Comparison of ENCODE assay signal across 12 cellular contexts in the genomic region with DNA sequence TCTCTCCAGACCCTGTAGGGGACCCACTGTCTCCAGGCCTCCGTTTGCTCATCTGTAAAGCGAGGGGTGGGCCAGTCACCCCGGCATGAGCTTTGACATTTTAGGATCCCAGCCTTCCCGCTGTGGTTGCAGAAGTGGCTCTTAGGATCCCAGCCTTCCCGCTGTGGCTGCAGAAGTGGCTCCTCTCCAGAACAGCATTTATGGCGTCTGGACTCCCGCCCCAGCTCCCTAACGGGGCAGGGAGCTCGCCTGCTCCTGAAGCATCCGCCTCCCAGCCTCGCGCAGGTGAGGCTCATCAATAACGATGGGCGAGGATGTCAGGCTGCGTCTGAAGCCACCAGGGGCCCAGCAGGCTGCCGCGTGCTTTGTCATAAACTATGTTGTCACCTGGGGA.
A peak's percentile ranks its signal among the peaks of the same experiment; 100 is the strongest.
DNase-seq lines count a peak whose midpoint lies in the region; FAIRE-seq and TF ChIP-seq lines count a peak whose summit lies in the region.
"Had no signal": no experiment of that assay in that cellular context is flagged by ENCODE, and none has a peak within 500 bp of the region (broad histone marks: within the 10 kb centered on the region; RNA-seq: fewer than 3 reads in every experiment).

No MANE protein-coding gene starts in this region.

- intact Hi-C loops in ascending aorta (cut with DNase I): loop anchor here (5.0 to 10.0 kb wide), 2 partner anchors 151 to 311 kb away; no protein-coding TSS in a partner anchor

- no peak overlapping the region for H3K4ac ChIP-seq in H9 (ENCODE audit: low read depth, low read length)

- H3K79me2 ChIP-seq in H9 (ENCODE audit: insufficient read depth, low read length) (no peaks in the 10 kb centered on the region), neural progenitor cell (ENCODE audit: low read depth) (no peaks in the 10 kb centered on the region)

- FAIRE-seq in H54 (lab: Jason Lieb, UNC): no peak
- FAIRE-seq: GM12892 had no signal

- H3K27me3 Mint-ChIP-seq in H9 (ENCODE audit: low read depth): peaks cover 86% of the 10 kb centered on the region
- H3K27me3 Mint-ChIP-seq in neural progenitor cell (ENCODE audit: insufficient read depth, low read depth): peaks cover 15% of the 10 kb centered on the region

- no peak overlapping the region for H4K91ac ChIP-seq in H9 (ENCODE audit: insufficient read length, low read depth, low read length)

- H3K9ac ChIP-seq in H9 (ENCODE audit: extremely low read depth, insufficient read length, low read length): no peak overlapping the region
- H3K9ac ChIP-seq in neural progenitor cell: no peak overlapping the region

- no peaks in the 10 kb centered on the region for H3K4me1 ChIP-seq in H9 (ENCODE audit: insufficient read depth, low read length)
- peaks cover 21 to 44% of the 10 kb centered on the region in 2 donors for H3K4me1 ChIP-seq in ascending aorta
- peaks cover 57% of the 10 kb centered on the region for H3K4me1 ChIP-seq in neural progenitor cell

- H2BK20ac ChIP-seq in H9 (ENCODE audit: low read depth, low read length, poor library complexity, severe bottlenecking): no peak overlapping the region

- H3K27ac ChIP-seq in H9 (ENCODE audit: insufficient read length, low read depth, low read length) (no peak overlapping the region), ascending aorta (peak overlapping the region; percentile 85 to 87), neural progenitor cell (no peak overlapping the region)

- H3F3A ChIP-seq in neural progenitor cell (ENCODE audit: low read depth): peaks cover 56% of the 10 kb centered on the region

- DNase-seq in COR-L47 (lab: John Stamatoyannopoulos, UW) (peak; percentile 58), H9 (peak; percentile 54), ascending aorta (ENCODE audit: low spot score in 2 of 2) (peak in 1 of 2 donors; percentile 64), neural progenitor cell (ENCODE audit: low spot score) (peak; percentile 38), ureter (ENCODE audit: low spot score) (no peak), T1000 (lab: John Stamatoyannopoulos, UW) (no peak), H54 (ENCODE audit: insufficient read length, low spot score) (no peak)
- DNase-seq in effector CD4-positive, alpha-beta T cell: no peak
- DNase-seq: activated naive CD4-positive, alpha-beta T cell treated with anti-CD3 and anti-CD28 coated beads, Interleukin-2, amount 10 ng/mL, durations not matched to agents 7 days and 5 days; CD8-positive, alpha-beta memory T cell; natural killer cell had no signal

- H2AK5ac ChIP-seq in H9 (ENCODE audit: insufficient read length, low read length): no peak overlapping the region

- H3K4me3 ChIP-seq in ascending aorta (peak overlapping the region in 1 of 2 donors; percentile 47), neural progenitor cell (no peak overlapping the region)

- peak overlapping the region in 1 of 2 experiments; percentile 66; a peak in 3 of 5 replicates for H3K4me3 Mint-ChIP-seq in H9
- H3K4me3 Mint-ChIP-seq in neural progenitor cell: no peak overlapping the region
- H3K4me3 Mint-ChIP-seq: activated naive CD4-positive, alpha-beta T cell treated with anti-CD3 and anti-CD28 coated beads, Interleukin-2, amount 10 ng/mL, durations not matched to agents 7 days and 5 days; CD8-positive, alpha-beta memory T cell; natural killer cell had no signal

- no peaks in the 10 kb centered on the region for H3K23me2 ChIP-seq in H9 (ENCODE audit: insufficient read length, low read depth, low read length, poor library complexity, severe bottlenecking)

- peaks cover 9 to 25% (median 17%) of the 10 kb centered on the region in 3 experiments; a peak in 6 of 7 replicates for H3K36me3 Mint-ChIP-seq in H9 (ENCODE audit: insufficient read depth in 1 of 3, low read depth in 3 of 3)
- peaks cover 4% of the 10 kb centered on the region for H3K36me3 Mint-ChIP-seq in neural progenitor cell

- no peak overlapping the region for H2AFZ ChIP-seq in H9 (ENCODE audit: low read length)
- no peak overlapping the region for H2AFZ ChIP-seq in neural progenitor cell (replicated peaks)

- H2BK120ac ChIP-seq in H9 (ENCODE audit: low read depth, low read length, poor library complexity, severe bottlenecking): no peak overlapping the region

- no peak overlapping the region for H3K27ac Mint-ChIP-seq in H9
- H3K27ac Mint-ChIP-seq in neural progenitor cell: peak overlapping the region; percentile 53
- H3K27ac Mint-ChIP-seq: activated naive CD4-positive, alpha-beta T cell treated with anti-CD3 and anti-CD28 coated beads, Interleukin-2, amount 10 ng/mL, durations not matched to agents 7 days and 5 days; natural killer cell had no signal

- H2BK12ac ChIP-seq in H9 (ENCODE audit: insufficient read length, low read depth, low read length): no peak overlapping the region

- no peaks in the 10 kb centered on the region for H3K79me1 ChIP-seq in H9 (ENCODE audit: insufficient read depth, low read depth, low read length, poor library complexity, severe bottlenecking)

- H3K36me3 ChIP-seq in ascending aorta (no peaks in the 10 kb centered on the region), neural progenitor cell (peaks cover 7% of the 10 kb centered on the region)

- H3K14ac ChIP-seq in H9 (ENCODE audit: insufficient read depth, low read length): no peak overlapping the region

- H2BK5ac ChIP-seq in H9 (ENCODE audit: insufficient read length, low read length): no peak overlapping the region

- TF ChIP-seq CTCF in H9 (conservative IDR thresholded peaks at IDR 0.05) (no peak), ascending aorta (IDR thresholded peaks at IDR 0.05) (no peak), neural progenitor cell (IDR thresholded peaks at IDR 0.05) (no peak)

- no peak overlapping the region for H4K8ac ChIP-seq in H9 (replicated peaks; ENCODE audit: insufficient read length, low read depth, low read length)

- H3K27me3 ChIP-seq in H9 (ENCODE audit: insufficient read depth, low read length): peaks cover 10% of the 10 kb centered on the region; the same call in 1 of the 2 replicates
- no peaks in the 10 kb centered on the region for H3K27me3 ChIP-seq in ascending aorta
- peaks cover 6% of the 10 kb centered on the region for H3K27me3 ChIP-seq in neural progenitor cell

- H4K20me1 ChIP-seq in H9 (ENCODE audit: control insufficient read depth, insufficient read depth, insufficient read length) (no peaks in the 10 kb centered on the region), neural progenitor cell (ENCODE audit: low read depth) (no peaks in the 10 kb centered on the region)

- TF ChIP-seq POLR2A in H54 (IDR thresholded peaks at IDR 0.05; ENCODE audit: low read depth, low read length): no peak

- H3K18ac ChIP-seq in H9 (ENCODE audit: insufficient read length, low read depth, low read length): no peak overlapping the region

- H3K9me3 Mint-ChIP-seq in H9 (peaks cover 29 to 33% of the 10 kb centered on the region in 2 experiments), neural progenitor cell (peaks cover 36% of the 10 kb centered on the region)

- H3K9me3 ChIP-seq in H9 (ENCODE audit: control insufficient read depth, low read depth, low read length) (no peaks in the 10 kb centered on the region), ascending aorta (peaks cover 0 to 6% of the 10 kb centered on the region in 2 donors), neural progenitor cell (ENCODE audit: low read depth) (peaks cover 13% of the 10 kb centered on the region)

- H3K23ac ChIP-seq in H9 (ENCODE audit: insufficient read length, low read depth, low read length): no peak overlapping the region

- H3K4me1 Mint-ChIP-seq in H9: peaks cover 36 to 52% of the 10 kb centered on the region in 2 experiments
- peaks cover 55% of the 10 kb centered on the region for H3K4me1 Mint-ChIP-seq in neural progenitor cell
- H3K4me1 Mint-ChIP-seq: activated naive CD4-positive, alpha-beta T cell treated with anti-CD3 and anti-CD28 coated beads, Interleukin-2, amount 10 ng/mL, durations not matched to agents 7 days and 5 days; CD8-positive, alpha-beta memory T cell; natural killer cell had no signal

- H3T11ph ChIP-seq in H9 (ENCODE audit: low read length): no peak overlapping the region

- no peak overlapping the region for H3K56ac ChIP-seq in H9 (ENCODE audit: insufficient read length, low read depth, low read length)

- H3K4me2 ChIP-seq in H9 (ENCODE audit: insufficient read depth, insufficient read length, low read length): no peak overlapping the region
- peak overlapping the region; percentile 45 for H3K4me2 ChIP-seq in neural progenitor cell

- no peak overlapping the region for H2BK15ac ChIP-seq in H9 (ENCODE audit: low read depth, low read length)

- WGBS in H9 (ENCODE audit: extremely low coverage, insufficient read length, low lambda C conversion rate): no CpG with 5 or more reads among the region's 17 CpGs

- no peak overlapping the region for H4K5ac ChIP-seq in H9 (ENCODE audit: insufficient read length, low read depth, low read length)

Comparison
In these comparisons a context has a peak if more than half of its experiments do, and no peak if none do; other contexts are left out.
1. DNase-seq: peak in COR-L47 (single experiment), H9 (single experiment) and neural progenitor cell (single experiment); none in effector CD4-positive, alpha-beta T cell (single experiment), ureter (single experiment), T1000 (single experiment) and H54 (single experiment).
2. H3K27ac ChIP-seq: peak in ascending aorta (2 of 2); none in H9 (single experiment) and neural progenitor cell (single experiment).